In the genomic region with DNA sequence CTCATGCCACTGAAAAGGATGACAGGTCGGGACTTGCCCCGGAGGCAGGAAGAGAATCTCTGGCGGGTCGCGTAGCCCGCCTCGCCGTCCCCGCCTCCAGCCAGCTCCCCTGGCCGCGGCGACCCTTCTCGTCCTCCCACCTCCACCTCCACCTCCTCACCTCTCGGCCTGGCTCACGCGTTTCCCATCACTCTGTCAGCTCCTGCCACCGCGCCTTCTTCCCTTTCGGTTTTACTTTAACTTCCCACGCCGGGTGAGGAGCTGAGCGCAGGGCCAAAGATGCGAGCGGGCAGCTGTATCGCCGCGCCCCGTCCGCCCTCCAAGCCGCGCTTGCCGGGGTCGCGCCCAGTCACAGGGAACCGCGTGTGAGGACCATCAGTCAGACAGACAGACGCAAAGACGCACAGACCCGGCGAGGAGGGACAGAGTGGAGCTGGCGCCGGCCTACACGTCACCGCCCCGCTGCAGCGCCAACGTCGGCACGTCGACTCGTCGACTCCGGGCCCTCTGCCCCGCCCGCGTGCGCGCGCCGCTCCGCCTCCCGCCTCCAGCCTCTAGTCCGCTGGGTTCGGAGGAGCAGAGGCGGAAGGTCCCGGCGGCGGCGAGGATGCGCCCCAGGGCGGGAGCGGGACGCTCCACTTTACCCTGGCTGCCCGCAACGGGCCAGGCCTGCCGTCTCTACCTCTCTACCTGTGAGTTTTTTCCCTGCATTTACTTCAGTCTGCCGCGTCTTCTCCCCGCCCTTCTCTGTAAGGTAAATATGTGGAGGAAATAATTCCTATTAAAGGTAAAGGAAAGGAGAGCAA, we compare ENCODE assay signal across 7 cellular contexts. TPM values are rescaled to one million over a fixed set of nuclear protein-coding genes. Genes with fewer than 3 reads are reported as not detected.
DNase-seq lines count a peak whose midpoint lies in the region; ATAC-seq and TF ChIP-seq lines count a peak whose summit lies in the region.

A gene with protein sequence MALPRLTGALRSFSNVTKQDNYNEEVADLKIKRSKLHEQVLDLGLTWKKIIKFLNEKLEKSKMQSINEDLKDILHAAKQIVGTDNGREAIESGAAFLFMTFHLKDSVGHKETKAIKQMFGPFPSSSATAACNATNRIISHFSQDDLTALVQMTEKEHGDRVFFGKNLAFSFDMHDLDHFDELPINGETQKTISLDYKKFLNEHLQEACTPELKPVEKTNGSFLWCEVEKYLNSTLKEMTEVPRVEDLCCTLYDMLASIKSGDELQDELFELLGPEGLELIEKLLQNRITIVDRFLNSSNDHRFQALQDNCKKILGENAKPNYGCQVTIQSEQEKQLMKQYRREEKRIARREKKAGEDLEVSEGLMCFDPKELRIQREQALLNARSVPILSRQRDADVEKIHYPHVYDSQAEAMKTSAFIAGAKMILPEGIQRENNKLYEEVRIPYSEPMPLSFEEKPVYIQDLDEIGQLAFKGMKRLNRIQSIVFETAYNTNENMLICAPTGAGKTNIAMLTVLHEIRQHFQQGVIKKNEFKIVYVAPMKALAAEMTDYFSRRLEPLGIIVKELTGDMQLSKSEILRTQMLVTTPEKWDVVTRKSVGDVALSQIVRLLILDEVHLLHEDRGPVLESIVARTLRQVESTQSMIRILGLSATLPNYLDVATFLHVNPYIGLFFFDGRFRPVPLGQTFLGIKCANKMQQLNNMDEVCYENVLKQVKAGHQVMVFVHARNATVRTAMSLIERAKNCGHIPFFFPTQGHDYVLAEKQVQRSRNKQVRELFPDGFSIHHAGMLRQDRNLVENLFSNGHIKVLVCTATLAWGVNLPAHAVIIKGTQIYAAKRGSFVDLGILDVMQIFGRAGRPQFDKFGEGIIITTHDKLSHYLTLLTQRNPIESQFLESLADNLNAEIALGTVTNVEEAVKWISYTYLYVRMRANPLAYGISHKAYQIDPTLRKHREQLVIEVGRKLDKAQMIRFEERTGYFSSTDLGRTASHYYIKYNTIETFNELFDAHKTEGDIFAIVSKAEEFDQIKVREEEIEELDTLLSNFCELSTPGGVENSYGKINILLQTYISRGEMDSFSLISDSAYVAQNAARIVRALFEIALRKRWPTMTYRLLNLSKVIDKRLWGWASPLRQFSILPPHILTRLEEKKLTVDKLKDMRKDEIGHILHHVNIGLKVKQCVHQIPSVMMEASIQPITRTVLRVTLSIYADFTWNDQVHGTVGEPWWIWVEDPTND (N-terminal part only) (minus strand): TSS at position 429 of the 806 bp plus-strand sequence. CDS start 13,332 bp downstream, outside the sequence.

- TF ChIP-seq CTCF in astrocyte of the spinal cord (IDR thresholded peaks at IDR 0.05; ENCODE audit: low read depth, low read length), result no peak

- in situ Hi-C loops in astrocyte of the spinal cord (cut with HindIII; ENCODE audit: low sequenced_read_pairs), result no loop called here

- DNase-seq in NCI-H1930 (lab: John Stamatoyannopoulos, UW) (peak; percentile 78 to 81), T1000 (lab: John Stamatoyannopoulos, UW) (peak; percentile 85), astrocyte of the spinal cord (ENCODE audit: low read depth, low spot score) (peak; percentile 90), hypothalamus (lab: John Stamatoyannopoulos, UW) (peak; percentile 14 to 94 (median 82)), sciatic nerve (ENCODE audit: low spot score) (peak; percentile 95)

- H3K4me3 ChIP-seq in astrocyte of the spinal cord (ENCODE audit: low read depth, low read length), result peak within 1 kb of the TSS; percentile 85

- intact Hi-C loops in sciatic nerve (cut with DNase I), result no loop called here

- ATAC-seq in GM18511 (IDR thresholded peaks at IDR 0.05; ENCODE audit: unreplicated experiment) (peak; percentile 97), HG02973 (IDR thresholded peaks at IDR 0.05; ENCODE audit: unreplicated experiment) (peak; percentile 97), sciatic nerve (peak; percentile 99)

RNA-seq across cellular contexts. Expression of the gene that starts here (rescaled TPM):
- total RNA-seq in sciatic nerve, result 36.9 TPM

Comparison
In these comparisons a context has a peak if more than half of its experiments do, and no peak if none do; other contexts are left out.
1. Peak in every context shown above with its lines: DNase-seq, ATAC-seq and H3K4me3 ChIP-seq.